14 cellular contexts compared by ENCODE assay signal in the genomic region with DNA sequence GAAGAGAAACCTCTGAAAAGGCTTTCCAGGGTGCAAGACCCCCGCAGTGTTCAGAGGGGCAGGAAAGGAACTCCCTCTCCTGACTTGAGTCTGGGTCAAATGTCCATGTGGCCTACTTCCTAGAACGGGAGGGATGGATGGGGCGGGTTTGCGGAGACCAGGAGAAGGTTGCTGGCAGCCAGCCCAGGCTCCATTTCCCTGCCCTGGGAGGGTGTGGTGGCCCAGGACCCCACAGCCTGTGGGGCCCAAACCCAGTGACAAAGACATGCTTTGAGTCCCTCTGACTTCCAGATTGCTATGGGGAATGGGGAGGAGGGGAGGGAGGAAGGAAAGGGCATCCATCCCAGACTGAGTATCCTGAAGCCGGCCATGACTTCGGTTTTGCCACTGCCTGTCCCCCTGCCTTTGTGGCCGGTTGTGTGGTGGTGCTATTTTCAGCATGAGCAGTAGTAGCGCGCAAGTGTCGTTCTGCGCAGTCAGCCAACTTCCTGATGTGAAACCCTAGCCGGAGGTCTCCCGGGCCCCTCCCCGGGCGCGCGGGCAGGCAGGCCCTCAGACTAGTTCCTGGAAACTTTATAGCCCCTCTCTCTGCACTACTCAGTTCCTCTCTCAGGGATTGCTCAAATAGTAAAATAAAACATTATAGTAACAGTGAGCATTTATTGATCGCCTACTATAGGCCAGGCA. TPM values are rescaled to one million over a fixed set of nuclear protein-coding genes. Genes with fewer than 3 reads are reported as not detected.
DNase-seq lines count a peak whose midpoint lies in the region; ATAC-seq and TF ChIP-seq lines count a peak whose summit lies in the region.
"Had no signal": no experiment of that assay in that cellular context is flagged by ENCODE, and none has a peak within 500 bp of the region (broad histone marks: within the 10 kb centered on the region; RNA-seq: fewer than 3 reads in every experiment).

No MANE protein-coding gene starts in this region.

- H3K4me1 ChIP-seq in colonic mucosa (no peaks in the 10 kb centered on the region), muscle layer of colon (ENCODE audit: insufficient read depth, low read length) (peaks cover 48% of the 10 kb centered on the region), transverse colon (peaks cover 12 to 50% (median 33%) of the 10 kb centered on the region in 4 donors)

- peak; percentile 99 for DNase-seq in NOMO-1 treated with DMSO at 0.1 percent for 48 hours (lab: John Stamatoyannopoulos, UW; ENCODE audit: unreplicated experiment)
- DNase-seq in colonic mucosa: peak; percentile 49
- DNase-seq in transverse colon: no peak
- no peak for DNase-seq in lower leg skin (ENCODE audit: low spot score in 2 of 2)
- DNase-seq in omental fat pad (ENCODE audit: low spot score): no peak
- DNase-seq in 8988T: no peak
- no peak for DNase-seq in activated CD8-positive, alpha-beta memory T cell treated with anti-CD3 and anti-CD28 coated beads, Interleukin-2, amount 50 U/mL, for 48 hours
- DNase-seq: activated gamma-delta T cell, DMS79 treated with DMSO at 0.1 percent for 48 hours, NCI-H1436, OCI-M1 had no signal

- WGBS in transverse colon (ENCODE audit: low coverage in 1 of 2), 2 donors: 61% methylated on average over 18 of the region's 18 CpGs; no CpG with 5 or more reads in 1 of the 2 donors
- 50 to 60% methylated on average over 18 of the region's 18 CpGs for WGBS in lower leg skin, 2 donors

- H3K4me3 ChIP-seq in colonic mucosa: no peak overlapping the region
- no peak overlapping the region for H3K4me3 ChIP-seq in muscle layer of colon (ENCODE audit: low read depth in 1 of 2, low read length in 2 of 2)
- no peak overlapping the region for H3K4me3 ChIP-seq in transverse colon
- H3K4me3 ChIP-seq in lower leg skin (ENCODE audit: low read depth, poor library complexity, severe bottlenecking): no peak overlapping the region
- H3K4me3 ChIP-seq: HAP-1 had no signal

- intact Hi-C loops in colonic mucosa (cut with DNase I): no loop called here
- intact Hi-C loops in transverse colon (cut with DNase I; ENCODE audit: low total_unique reads): no loop called here
- intact Hi-C loops in lower leg skin (cut with DNase I; ENCODE audit: low total_unique reads): no loop called here

- H3K27me3 ChIP-seq in colonic mucosa (no peaks in the 10 kb centered on the region), muscle layer of colon (ENCODE audit: control insufficient read depth in 1 of 2, insufficient read depth in 2 of 2, low read length in 2 of 2) (no peaks in the 10 kb centered on the region), transverse colon (no peaks in the 10 kb centered on the region)

- TF ChIP-seq POLR2A in transverse colon (IDR thresholded peaks at IDR 0.05) (no peak), lower leg skin (IDR thresholded peaks at IDR 0.05) (no peak)

- TF ChIP-seq CTCF in colonic mucosa (IDR thresholded peaks at IDR 0.05) (no peak), transverse colon (IDR thresholded peaks at IDR 0.05) (no peak), lower leg skin (IDR thresholded peaks at IDR 0.05) (no peak), omental fat pad (IDR thresholded peaks at IDR 0.05) (no peak)

- H3K36me3 ChIP-seq in colonic mucosa (no peaks in the 10 kb centered on the region), muscle layer of colon (ENCODE audit: insufficient read depth, low read length) (no peaks in the 10 kb centered on the region), transverse colon (no peaks in the 10 kb centered on the region)
- H3K36me3 ChIP-seq: HAP-1 had no signal

- no peak for ATAC-seq in omental fat pad (ENCODE audit: low FRiP score)

- H3K9me3 ChIP-seq in colonic mucosa (no peaks in the 10 kb centered on the region), muscle layer of colon (ENCODE audit: low read length) (no peaks in the 10 kb centered on the region), transverse colon (no peaks in the 10 kb centered on the region)
- H3K9me3 ChIP-seq: HAP-1 had no signal

- H3K27ac ChIP-seq in colonic mucosa (peak overlapping the region; percentile 44), muscle layer of colon (ENCODE audit: low read depth, low read length) (no peak overlapping the region), transverse colon (peak overlapping the region; percentile 54 to 81 (median 78))
- H3K27ac ChIP-seq: HL-60 had no signal

- TF ChIP-seq EP300 in transverse colon (IDR thresholded peaks at IDR 0.05; ENCODE audit: low read depth): no peak

- H3K9ac ChIP-seq in colonic mucosa (ENCODE audit: low read depth in 2 of 2, low read length in 2 of 2) (no peak overlapping the region), muscle layer of colon (ENCODE audit: low read length) (peak overlapping the region; percentile 0)

- in situ Hi-C loops in transverse colon (cut with MboI; ENCODE audit: low pct_ligation_motif_present in 1 of 4, low pct_unique_long_range_greater_than_20kb in 1 of 4, low sequenced_read_pairs in 3 of 4): no loop called here

RNA-seq across cellular contexts. Expression of gene MAGEF1, which starts 24.4 kb away (rescaled TPM):
- 10 to 100 TPM; 28.3 to 42.6 TPM for total RNA-seq in colonic mucosa
- total RNA-seq in transverse colon: 10 to 100 TPM in 3 of 4 donors, 1 to 10 TPM in 1; 4.2 to 22.5 (median 16.0) TPM
- 10 to 100 TPM; 32.5 to 44.3 (median 42.8) TPM for total RNA-seq in lower leg skin
- total RNA-seq in omental fat pad: 10 to 100 TPM in 3 of 4 donors, 1 to 10 TPM in 1; 9.8 to 23.1 (median 18.2) TPM

Comparison
In these comparisons a context has a peak if more than half of its experiments do, and no peak if none do; other contexts are left out.
1. DNase-seq: peak in NOMO-1 treated with DMSO at 0.1 percent for 48 hours (single experiment) and colonic mucosa (single experiment); none in transverse colon (single experiment), lower leg skin (0 of 2), omental fat pad (single experiment), 8988T (single experiment) and activated CD8-positive, alpha-beta memory T cell treated with anti-CD3 and anti-CD28 coated beads, Interleukin-2, amount 50 U/mL, for 48 hours (single experiment).